Comparison of ENCODE assay signal across 1 cellular context in genomic region chr15:66040211-66040892, GRCh38.
TF ChIP-seq lines count a peak whose summit lies in the region.

No MANE protein-coding gene starts in this region.

TF ChIP-seq in H1, 55 proteins besides CTCF, POLR2A, EP300 and RAD21 (continued from another document):
- TF ChIP-seq USF2 (IDR thresholded peaks at IDR 0.05; ENCODE audit: low read length) (no peak), CEBPB (IDR thresholded peaks at IDR 0.05; ENCODE audit: low read depth, low read length) (no peak), CHD2 (IDR thresholded peaks at IDR 0.05; ENCODE audit: low read length) (no peak), HDAC2 (IDR thresholded peaks at IDR 0.05; ENCODE audit: borderline replicate concordance in 1 of 2, low read depth in 2 of 2, low read length in 2 of 2) (no peak)
